Comparison of ENCODE assay signal across 9 cellular contexts in genomic region chr1:7561331-7561921, GRCh38.
DNase-seq lines count a peak whose midpoint lies in the region; TF ChIP-seq lines count a peak whose summit lies in the region.
"Had no signal": no experiment of that assay in that cellular context is flagged by ENCODE, and none has a peak within 500 bp of the region (broad histone marks: within the 10 kb centered on the region; RNA-seq: fewer than 3 reads in every experiment).

No MANE protein-coding gene starts in this region.

- H3K9me3 ChIP-seq in Karpas-422 (ENCODE audit: low read length) (no peaks in the 10 kb centered on the region), osteoblast (ENCODE audit: low read depth, low read length) (no peaks in the 10 kb centered on the region)

- no peaks in the 10 kb centered on the region for H3K9me3 Mint-ChIP-seq in immature natural killer cell

- no peaks in the 10 kb centered on the region for H3K79me2 ChIP-seq in Karpas-422 (ENCODE audit: low read length)
- no peaks in the 10 kb centered on the region for H3K79me2 ChIP-seq in osteoblast (ENCODE audit: insufficient read depth, low read length)

- H3K4me1 ChIP-seq in Karpas-422 (ENCODE audit: low read length) (peaks cover 65% of the 10 kb centered on the region), osteoblast (ENCODE audit: insufficient read depth, low read length) (no peaks in the 10 kb centered on the region)

- no peaks in the 10 kb centered on the region for H3K36me3 Mint-ChIP-seq in immature natural killer cell

- H2AFZ ChIP-seq in Karpas-422 (ENCODE audit: low read length) (no peak overlapping the region; the same call in 1 of the 2 replicates), osteoblast (ENCODE audit: low read length) (no peak overlapping the region)

- no peaks in the 10 kb centered on the region for H3K4me1 Mint-ChIP-seq in immature natural killer cell

- intact Hi-C loops in dorsolateral prefrontal cortex (cut with DNase I): no loop called here

- H3K9me2 ChIP-seq in Karpas-422 (replicated peaks; ENCODE audit: insufficient read depth, low read length): no peaks in the 10 kb centered on the region

- H4K20me1 ChIP-seq in Karpas-422 (ENCODE audit: insufficient read depth, low read depth, low read length): no peaks in the 10 kb centered on the region; the same call in 1 of the 2 replicates
- no peaks in the 10 kb centered on the region for H4K20me1 ChIP-seq in osteoblast (ENCODE audit: insufficient read depth, low read length)

- no peaks in the 10 kb centered on the region for H3K27me3 Mint-ChIP-seq in immature natural killer cell (ENCODE audit: low read depth in 3 of 3)

- TF ChIP-seq CTCF in osteoblast (IDR thresholded peaks at IDR 0.05; ENCODE audit: extremely low read depth, low read depth, low read length) (peak; percentile 42), dorsolateral prefrontal cortex (IDR thresholded peaks at IDR 0.05 in 54 of 56, conservative IDR thresholded peaks at IDR 0.05 in 2 of 56; ENCODE audit: low read depth in 1 of 56, partially characterized antibody in 56 of 56) (peak in 9 of 56 donors; percentile 9 to 30 (median 14))

- H3K4me2 ChIP-seq in Karpas-422 (ENCODE audit: low read depth, low read length, poor library complexity, severe bottlenecking): peak overlapping the region; percentile 68
- H3K4me2 ChIP-seq in osteoblast (ENCODE audit: insufficient read depth, low read length): no peak overlapping the region

- H3K36me3 ChIP-seq in Karpas-422 (ENCODE audit: insufficient read depth, low read length) (no peaks in the 10 kb centered on the region), osteoblast (ENCODE audit: insufficient read depth, low read length) (no peaks in the 10 kb centered on the region)

- H3K27me3 ChIP-seq in Karpas-422 (ENCODE audit: low read length): no peaks in the 10 kb centered on the region
- no peaks in the 10 kb centered on the region for H3K27me3 ChIP-seq in osteoblast (ENCODE audit: insufficient read depth, low read length)
- H3K27me3 ChIP-seq in dorsolateral prefrontal cortex: no peaks in the 10 kb centered on the region

- DNase-seq in NCI-H146 (lab: John Stamatoyannopoulos, UW): peak; percentile 21
- DNase-seq in NCI-H146 treated with DMSO at 0.1 percent for 48 hours (lab: John Stamatoyannopoulos, UW; ENCODE audit: unreplicated experiment): no peak
- peak; percentile 89 for DNase-seq in Karpas-422
- peak; percentile 82 for DNase-seq in ecto neural progenitor cell (ENCODE audit: low spot score)
- peak; percentile 89 for DNase-seq in osteoblast (ENCODE audit: insufficient read length, low spot score, missing footprints)
- no peak for DNase-seq in immature natural killer cell
- no peak for DNase-seq in activated CD4-positive, CD25-positive, alpha-beta regulatory T cell treated with anti-CD3 and anti-CD28 coated beads, Interleukin-2, amount 50 U/mL, for 72 hours
- no peak for DNase-seq in dorsolateral prefrontal cortex
- DNase-seq: NCI-H226 had no signal

- H3K27ac ChIP-seq in Karpas-422 (ENCODE audit: low read length) (peak overlapping the region; percentile 77), osteoblast (ENCODE audit: low read depth, low read length) (no peak overlapping the region), dorsolateral prefrontal cortex (no peak overlapping the region)

- H3K4me3 ChIP-seq in Karpas-422 (ENCODE audit: low read length): peak overlapping the region; percentile 49
- no peak overlapping the region for H3K4me3 ChIP-seq in osteoblast (ENCODE audit: insufficient read depth, low read length)
- no peak overlapping the region for H3K4me3 ChIP-seq in dorsolateral prefrontal cortex

- H3K27ac Mint-ChIP-seq in immature natural killer cell: no peak overlapping the region

- H3K4me3 Mint-ChIP-seq in immature natural killer cell: no peak overlapping the region

- H3K9ac ChIP-seq in Karpas-422 (ENCODE audit: low read length): peak overlapping the region; percentile 55

Comparison
In these comparisons a context has a peak if more than half of its experiments do, and no peak if none do; other contexts are left out.
1. DNase-seq: peak in NCI-H146 (single experiment), Karpas-422 (single experiment), ecto neural progenitor cell (single experiment) and osteoblast (single experiment); none in NCI-H146 treated with DMSO at 0.1 percent for 48 hours (single experiment), immature natural killer cell (0 of 3), activated CD4-positive, CD25-positive, alpha-beta regulatory T cell treated with anti-CD3 and anti-CD28 coated beads, Interleukin-2, amount 50 U/mL, for 72 hours (single experiment) and dorsolateral prefrontal cortex (0 of 10).